Comparison of ENCODE assay signal across 17 cellular contexts in genomic region chr3:188106898-188107684, GRCh38. TPM values are rescaled to one million over a fixed set of nuclear protein-coding genes. Genes with fewer than 3 reads are reported as not detected.
DNase-seq lines count a peak whose midpoint lies in the region; ATAC-seq and TF ChIP-seq lines count a peak whose summit lies in the region.
"Had no signal": no experiment of that assay in that cellular context is flagged by ENCODE, and none has a peak within 500 bp of the region (broad histone marks: within the 10 kb centered on the region; RNA-seq: fewer than 3 reads in every experiment).

No MANE protein-coding gene starts in this region.

- no peak overlapping the region for H3K4me3 ChIP-seq in OCI-LY7 (ENCODE audit: low read depth, low read length, poor library complexity, severe bottlenecking)
- no peak overlapping the region for H3K4me3 ChIP-seq in iPS DF 6.9 (ENCODE audit: low read length)
- H3K4me3 ChIP-seq in osteoblast (ENCODE audit: insufficient read depth, low read length): no peak overlapping the region
- no peak overlapping the region for H3K4me3 ChIP-seq in aorta (ENCODE audit: low read length in 2 of 2)
- no peak overlapping the region for H3K4me3 ChIP-seq in MG63
- H3K4me3 ChIP-seq: A549, K562, SJCRH30 had no signal

- no CpG with 5 or more reads among the region's 11 CpGs for WGBS in iPS DF 6.9 (ENCODE audit: insufficient coverage, insufficient read length)
- WGBS in aorta, 2 donors: 85 to 88% methylated on average over 11 of the region's 11 CpGs

- ATAC-seq in aorta (ENCODE audit: low FRiP score): no peak
- ATAC-seq: A549, K562 had no signal

- DNase-seq in G401 (ENCODE audit: low spot score): peak; percentile 37
- DNase-seq in OCI-LY7 (ENCODE audit: low spot score): no peak
- DNase-seq in iPS DF 6.9 (ENCODE audit: low read depth, low spot score): peak; percentile 20
- no peak for DNase-seq in osteoblast (ENCODE audit: insufficient read length, low spot score, missing footprints)
- no peak for DNase-seq in aorta
- no peak for DNase-seq in NCI-H446 treated with DMSO at 0.1 percent for 48 hours (lab: John Stamatoyannopoulos, UW)
- DNase-seq in T-helper 1 cell: no peak
- no peak for DNase-seq in MG63
- DNase-seq: Calu3; CD4-positive, alpha-beta T cell; NCI-H1105; NCI-H1694; NCI-H2107; NCI-H524 treated with DMSO at 0.1 percent for 48 hours; SJCRH30 had no signal

- H3K36me3 ChIP-seq in OCI-LY7 (ENCODE audit: insufficient read depth, low read length) (no peaks in the 10 kb centered on the region), iPS DF 6.9 (ENCODE audit: control insufficient read depth, insufficient read depth, low read length) (no peaks in the 10 kb centered on the region), osteoblast (ENCODE audit: insufficient read depth, low read length) (no peaks in the 10 kb centered on the region), aorta (ENCODE audit: control insufficient read depth in 1 of 2, insufficient read depth in 2 of 2, low read length in 1 of 2) (no peaks in the 10 kb centered on the region), MG63 (no peaks in the 10 kb centered on the region)
- H3K36me3 ChIP-seq: SJCRH30 had no signal

- peaks cover 51% of the 10 kb centered on the region for H3K4me1 ChIP-seq in OCI-LY7 (ENCODE audit: insufficient read depth, low read length, poor library complexity, severe bottlenecking)
- peaks cover 4% of the 10 kb centered on the region; the same call in 1 of the 2 replicates for H3K4me1 ChIP-seq in iPS DF 6.9 (ENCODE audit: control insufficient read depth, insufficient read depth, low read length)
- no peaks in the 10 kb centered on the region for H3K4me1 ChIP-seq in osteoblast (ENCODE audit: insufficient read depth, low read length)
- no peaks in the 10 kb centered on the region for H3K4me1 ChIP-seq in aorta (ENCODE audit: control insufficient read depth in 1 of 2, insufficient read depth in 2 of 2, low read length in 2 of 2)
- H3K4me1 ChIP-seq: A549, SJCRH30 had no signal

- TF ChIP-seq CTCF in OCI-LY7 (conservative IDR thresholded peaks at IDR 0.05; ENCODE audit: low read length): no peak
- no peak for TF ChIP-seq CTCF in osteoblast (IDR thresholded peaks at IDR 0.05; ENCODE audit: extremely low read depth, low read depth, low read length)

- H3K27ac ChIP-seq in OCI-LY7 (ENCODE audit: low read depth, low read length, poor library complexity, severe bottlenecking): no peak overlapping the region
- H3K27ac ChIP-seq in iPS DF 6.9 (ENCODE audit: low read length): no peak overlapping the region
- H3K27ac ChIP-seq in osteoblast (ENCODE audit: low read depth, low read length): no peak overlapping the region
- H3K27ac ChIP-seq in aorta (ENCODE audit: low read depth in 1 of 2, low read length in 2 of 2): no peak overlapping the region
- H3K27ac ChIP-seq: A549, SJCRH30 had no signal

- H3K4me2 ChIP-seq in OCI-LY7 (ENCODE audit: low read length): no peak overlapping the region
- H3K4me2 ChIP-seq in osteoblast (ENCODE audit: insufficient read depth, low read length): no peak overlapping the region
- H3K4me2 ChIP-seq: A549 had no signal

- H3K9me3 ChIP-seq in OCI-LY7 (ENCODE audit: low read length) (no peaks in the 10 kb centered on the region), iPS DF 6.9 (ENCODE audit: control insufficient read depth, insufficient read depth, low read length) (no peaks in the 10 kb centered on the region), osteoblast (ENCODE audit: low read depth, low read length) (no peaks in the 10 kb centered on the region), aorta (ENCODE audit: control insufficient read depth, low read length) (no peaks in the 10 kb centered on the region), MG63 (no peaks in the 10 kb centered on the region)
- H3K9me3 ChIP-seq: A549, SJCRH30 had no signal

- H2AFZ ChIP-seq in OCI-LY7 (ENCODE audit: low read length): peak overlapping the region; percentile 27; the same call in 1 of the 2 replicates
- peak overlapping the region; percentile 15 for H2AFZ ChIP-seq in osteoblast (ENCODE audit: low read length)

- in situ Hi-C loops in G401 (cut with HindIII; ENCODE audit: low sequenced_read_pairs): no loop called here

- BruUV-seq in OCI-LY7 (replicated peaks; lab: Mats Ljungman, UMichigan): no TSS peak

- intact Hi-C loops in OCI-LY7 (cut with micrococcal nuclease; ENCODE audit: unreplicated experiment): no loop called here
- intact Hi-C loops in aorta (cut with DNase I): no loop called here

- POLR2A ChIA-PET in OCI-LY7 (lab: Charles Lee): interaction anchor here (1.0 to 1.8 kb wide), 6 partner anchors 8 to 20 kb away, joined by 3 to 11 read pairs (median 4); no protein-coding TSS in a partner anchor

- no peaks in the 10 kb centered on the region for H3K27me3 ChIP-seq in iPS DF 6.9 (ENCODE audit: control insufficient read depth, insufficient read depth, low read length)
- no peaks in the 10 kb centered on the region for H3K27me3 ChIP-seq in osteoblast (ENCODE audit: insufficient read depth, low read length)
- no peaks in the 10 kb centered on the region for H3K27me3 ChIP-seq in aorta (ENCODE audit: control insufficient read depth in 1 of 2, insufficient read depth in 2 of 2, low read length in 1 of 2)
- H3K27me3 ChIP-seq in MG63: no peaks in the 10 kb centered on the region
- H3K27me3 ChIP-seq: SJCRH30 had no signal

- H3K79me2 ChIP-seq in OCI-LY7 (ENCODE audit: insufficient read depth, low read depth, low read length): no peaks in the 10 kb centered on the region
- no peaks in the 10 kb centered on the region for H3K79me2 ChIP-seq in osteoblast (ENCODE audit: insufficient read depth, low read length)

- H3K9me2 ChIP-seq in OCI-LY7 (ENCODE audit: insufficient read depth, low read length): no peaks in the 10 kb centered on the region

- H4K20me1 ChIP-seq in OCI-LY7 (ENCODE audit: insufficient read depth, low read length): no peaks in the 10 kb centered on the region
- H4K20me1 ChIP-seq in osteoblast (ENCODE audit: insufficient read depth, low read length): no peaks in the 10 kb centered on the region

- CTCF ChIA-PET in OCI-LY7 (lab: Charles Lee; ENCODE audit: unreplicated experiment): interaction anchor here (0.6 kb wide), 1 partner anchor 9 kb away, joined by 3 read pairs; no protein-coding TSS in a partner anchor

RNA-seq across cellular contexts. Expression of gene LPP, which starts 46.9 kb away (rescaled TPM):
- 6.4 and 12.6 TPM in 2 replicates for total RNA-seq in G401 (2014; rRNA removed; shearing (Covaris generic))
- total RNA-seq in OCI-LY7 (2014; rRNA removed; shearing (Covaris generic)): 7.4 and 10.9 TPM in 2 replicates
- total RNA-seq in OCI-LY7 (2022) (102 and 119 TPM in 2 replicates), osteoblast (73.4 and 77.4 TPM in 2 replicates), aorta (1,000 to 10,000 TPM in 1 of 2 donors, 100 to 1,000 TPM in 1; 995 to 2,536 TPM)
- 10 to 100 TPM; 37.7 to 58.8 TPM for polyA plus RNA-seq in aorta
- total RNA-seq in MG63 (2014; rRNA removed; shearing (Covaris generic); ENCODE audit: low replicate concordance): 7.9 and 14.2 TPM in 2 replicates
- polyA plus RNA-seq: K562 had no signal

Comparison
In these comparisons a context has a peak if more than half of its experiments do, and no peak if none do; other contexts are left out.
1. DNase-seq: peak in G401 (single experiment) and iPS DF 6.9 (single experiment); none in OCI-LY7 (single experiment), osteoblast (single experiment), aorta (0 of 2), NCI-H446 treated with DMSO at 0.1 percent for 48 hours (single experiment), T-helper 1 cell (0 of 5) and MG63 (single experiment).
2. RNA of gene LPP, which starts 46.9 kb away (total RNA-seq): 995 to 2,536 TPM in aorta; 7.4 to 119 TPM in OCI-LY7, 73.4 to 77.4 TPM in osteoblast, 6.4 to 12.6 TPM in G401 and 7.9 to 14.2 TPM in MG63; every median in the first group is over 4 times any median in the second.